In the genomic region with DNA sequence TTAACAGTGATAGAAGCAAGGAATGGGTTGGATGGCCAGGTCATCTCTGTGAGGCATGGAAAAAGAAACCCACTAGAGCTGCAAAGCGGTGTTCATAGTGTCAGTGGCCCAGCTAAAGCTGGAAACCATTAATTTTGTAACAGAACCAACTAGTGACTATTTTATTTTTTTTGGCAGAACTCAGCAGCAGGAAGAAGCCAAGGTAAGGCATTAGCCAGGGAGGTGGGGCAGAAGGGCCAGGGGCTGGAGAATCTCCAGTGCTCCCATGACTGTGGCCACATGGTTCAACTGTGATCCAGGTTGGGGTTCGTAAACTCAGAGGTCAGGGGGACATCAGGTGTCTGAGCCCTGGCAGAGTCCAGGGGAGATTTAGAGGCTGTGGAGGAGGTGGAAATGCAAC, we compare ENCODE assay signal across 30 cellular contexts.
"Had no signal": no experiment of that assay in that cellular context is flagged by ENCODE, and none has a peak within 500 bp of the region (broad histone marks: within the 10 kb centered on the region; RNA-seq: fewer than 3 reads in every experiment).

No MANE protein-coding gene starts in this region.

- H3K9me3 Mint-ChIP-seq: activated T-cell treated with anti-CD3 and anti-CD28 coated beads, Interleukin-2, amount 50 U/mL, for 72 hours; brain; nephron; stimulated activated naive B cell treated with anti-CD40 and anti-IgM and Interleukin-4, amounts not matched to agents 10 μg/mL and 1 μg/mL and 100 μg/mL, for 72 hours; T-helper 2 cell treated with Interferon-gamma antibody and Interleukin-4, amounts not matched to agents 5 μg/mL and 100 μg/mL, for 36 hours had no signal

- H3K4me2 ChIP-seq: smooth muscle cell had no signal

- H3K4me1 Mint-ChIP-seq: activated CD4-positive, alpha-beta T cell treated with anti-CD3 and anti-CD28 coated beads for 36 hours had no signal

- H3K27ac Mint-ChIP-seq: activated CD4-positive, alpha-beta T cell treated with anti-CD3 and anti-CD28 coated beads for 36 hours; activated T-cell treated with anti-CD3 and anti-CD28 coated beads, Interleukin-2, amount 50 U/mL, for 72 hours; brain; stimulated activated naive B cell treated with anti-CD40 and anti-IgM and Interleukin-4, amounts not matched to agents 10 μg/mL and 1 μg/mL and 100 μg/mL, for 72 hours; T-helper 2 cell treated with Interferon-gamma antibody and Interleukin-4, amounts not matched to agents 5 μg/mL and 100 μg/mL, for 36 hours had no signal

- ATAC-seq: activated CD4-positive, alpha-beta T cell treated with anti-CD3 and anti-CD28 coated beads for 36 hours; activated T-cell treated with anti-CD3 and anti-CD28 coated beads, Interleukin-2, amount 50 U/mL, for 72 hours; heart right ventricle; left lung; lower lobe of right lung; mucosa of descending colon; pancreas; stimulated activated naive B cell treated with anti-CD40 and anti-IgM and Interleukin-4, amounts not matched to agents 10 μg/mL and 1 μg/mL and 100 μg/mL, for 72 hours had no signal

- H3K36me3 ChIP-seq: cardiac muscle cell, colonic mucosa, heart right ventricle, left lung, lower lobe of right lung, pancreas, prostate gland, stomach, thyroid gland had no signal

- H3K4me3 Mint-ChIP-seq: activated CD4-positive, alpha-beta T cell treated with anti-CD3 and anti-CD28 coated beads for 36 hours; activated T-cell treated with anti-CD3 and anti-CD28 coated beads, Interleukin-2, amount 50 U/mL, for 72 hours; brain; nephron; stimulated activated naive B cell treated with anti-CD40 and anti-IgM and Interleukin-4, amounts not matched to agents 10 μg/mL and 1 μg/mL and 100 μg/mL, for 72 hours; T-helper 2 cell treated with Interferon-gamma antibody and Interleukin-4, amounts not matched to agents 5 μg/mL and 100 μg/mL, for 36 hours had no signal

- H3K27me3 ChIP-seq: colonic mucosa, pancreas, thyroid gland had no signal

- H3K9me3 ChIP-seq: colonic mucosa, heart right ventricle, left lung, lower lobe of right lung, mucosa of descending colon, pancreas, prostate gland, stomach, thyroid gland had no signal

- DNase-seq: activated CD4-positive, alpha-beta T cell treated with anti-CD3 and anti-CD28 coated beads for 36 hours; activated CD4-positive, alpha-beta T cell treated with anti-CD3 and anti-CD28 coated beads, Interleukin-2, amount 50 U/mL, for 4 hours; activated CD4-positive, CD25-positive, alpha-beta regulatory T cell; activated naive CD4-positive, alpha-beta T cell; activated T-cell treated with anti-CD3 and anti-CD28 coated beads for 4 hours; activated T-cell treated with anti-CD3 and anti-CD28 coated beads, Interleukin-2, amount 50 U/mL, for 72 hours; amygdala; cerebellar nuclear complex; colonic mucosa; effector memory CD4-positive, alpha-beta T cell; foreskin melanocyte; heart right ventricle; kidney glomerular epithelial cell; left lung; lower lobe of right lung; mucosa of descending colon; pancreas; retina; stimulated activated CD4-positive, alpha-beta T cell treated with anti-CD3 and anti-CD28 coated beads, Interleukin-15, amount 100 ng/mL, for 24 hours; stimulated activated CD4-positive, alpha-beta T cell treated with anti-CD3 and anti-CD28 coated beads, Interleukin-2, amount 100 ng/mL, for 24 hours; stimulated activated naive B cell treated with anti-CD40 and anti-IgM and Interleukin-4, amounts not matched to agents 10 μg/mL and 1 μg/mL and 100 μg/mL, for 72 hours; stomach; T-helper 1 cell; thyroid gland had no signal

- H3K4me1 ChIP-seq: colonic mucosa, left lung, prostate gland had no signal

- H3K27ac ChIP-seq: cardiac muscle cell, colonic mucosa, heart right ventricle, left lung, lower lobe of right lung, pancreas, prostate gland, stomach, thyroid gland had no signal

- H3K4me3 ChIP-seq: cardiac muscle cell, colonic mucosa, heart right ventricle, left lung, lower lobe of right lung, mucosa of descending colon, pancreas, prostate gland, smooth muscle cell, stomach, thyroid gland had no signal
